31 cellular contexts compared by ENCODE assay signal in genomic region chr5:95385334-95385733, GRCh38. TPM values are rescaled to one million over a fixed set of nuclear protein-coding genes. Genes with fewer than 3 reads are reported as not detected.
"Had no signal": no experiment of that assay in that cellular context is flagged by ENCODE, and none has a peak within 500 bp of the region (broad histone marks: within the 10 kb centered on the region; RNA-seq: fewer than 3 reads in every experiment).

No MANE protein-coding gene starts in this region.

- H3K4me3 Mint-ChIP-seq: memory B cell; naive thymus-derived CD4-positive, alpha-beta T cell; natural killer cell had no signal

- H3K27ac ChIP-seq: colonic mucosa, dorsolateral prefrontal cortex, epithelial cell of prostate, esophagus squamous epithelium, heart right ventricle, left lung, lower lobe of right lung had no signal

- DNase-seq: colonic mucosa; cortex of kidney; dermis blood vessel endothelial cell; dorsolateral prefrontal cortex; effector CD4-positive, alpha-beta T cell; effector memory CD4-positive, alpha-beta T cell; erythroblast; esophagus squamous epithelium; foreskin fibroblast; glutamatergic neuron; head of caudate nucleus; heart right ventricle; hippocampal formation; left cardiac atrium; left lung; left ventricle myocardium superior; lower lobe of right lung; mesendoderm; midbrain; naive thymus-derived CD4-positive, alpha-beta T cell; natural killer cell had no signal

- H3K9me3 Mint-ChIP-seq: memory B cell had no signal

- H3K4me1 ChIP-seq: colonic mucosa, esophagus squamous epithelium, heart right ventricle, left lung, lower lobe of right lung had no signal

- H3K4me3 ChIP-seq: colonic mucosa, dorsolateral prefrontal cortex, esophagus squamous epithelium, heart right ventricle, left lung, lower lobe of right lung had no signal

- H3K27ac Mint-ChIP-seq: memory B cell; naive thymus-derived CD4-positive, alpha-beta T cell; natural killer cell had no signal

- H3K27me3 ChIP-seq: colonic mucosa, dorsolateral prefrontal cortex, esophagus squamous epithelium, heart right ventricle, left lung had no signal

- H3K36me3 Mint-ChIP-seq: memory B cell, natural killer cell had no signal

- ATAC-seq: heart right ventricle; left cardiac atrium; left lung; left ventricle myocardium superior; lower lobe of right lung; naive thymus-derived CD4-positive, alpha-beta T cell; natural killer cell had no signal

- FAIRE-seq: endothelial cell of umbilical vein, frontal cortex, islet of Langerhans, keratinocyte had no signal

- H3K9me3 ChIP-seq: colonic mucosa, esophagus squamous epithelium, left lung, lower lobe of right lung had no signal

- H3K36me3 ChIP-seq: colonic mucosa, esophagus squamous epithelium, heart right ventricle, left lung, lower lobe of right lung had no signal

RNA-seq across cellular contexts. Expression of gene FAM81B, which starts 5.8 kb away (rescaled TPM):
- total RNA-seq: colonic mucosa; dermis blood vessel endothelial cell; endothelial cell of umbilical vein; esophagus mucosa; esophagus squamous epithelium; frontal cortex; lower leg skin; lung microvascular endothelial cell; mucosa of gallbladder; naive thymus-derived CD4-positive, alpha-beta T cell; natural killer cell had no signal
- polyA plus RNA-seq: endothelial cell of umbilical vein; keratinocyte; naive thymus-derived CD4-positive, alpha-beta T cell had no signal
